ENCODE assay signal across 9 cellular contexts in genomic region chr16:49528035-49528434, GRCh38.
DNase-seq lines count a peak whose midpoint lies in the region; ATAC-seq, FAIRE-seq and TF ChIP-seq lines count a peak whose summit lies in the region.
"Had no signal": no experiment of that assay in that cellular context is flagged by ENCODE, and none has a peak within 500 bp of the region (broad histone marks: within the 10 kb centered on the region; RNA-seq: fewer than 3 reads in every experiment).

No MANE protein-coding gene starts in this region.

- no peaks in the 10 kb centered on the region; a peak in 1 of 4 replicates for H3K27me3 ChIP-seq in GM12878 (replicated peaks in 1 of 2; ENCODE audit: control insufficient read depth in 2 of 2, insufficient read depth in 2 of 2, low read length in 1 of 2)
- no peaks in the 10 kb centered on the region for H3K27me3 ChIP-seq in muscle layer of duodenum (ENCODE audit: low read depth, low read length)
- no peaks in the 10 kb centered on the region for H3K27me3 ChIP-seq in upper lobe of right lung

- H3K9me3 Mint-ChIP-seq in activated naive CD4-positive, alpha-beta T cell treated with anti-CD3 and anti-CD28 coated beads for 36 hours = no peaks in the 10 kb centered on the region

- no peaks in the 10 kb centered on the region for H3K79me2 ChIP-seq in GM12878 (ENCODE audit: control insufficient read depth, insufficient read depth, low read length)

- H4K20me1 ChIP-seq in GM12878 (ENCODE audit: control insufficient read depth, insufficient read depth) = no peaks in the 10 kb centered on the region

- H2AFZ ChIP-seq in GM12878 (ENCODE audit: control insufficient read depth, low read depth, low read length) = peak overlapping the region; percentile 59

- 43% methylated on average over 16 of the region's 16 CpGs for WGBS in GM12878 (ENCODE audit: insufficient coverage, insufficient replicate concordance, low lambda C conversion rate, missing lambda C conversion rate)

- intact Hi-C loops in activated naive CD4-positive, alpha-beta T cell treated with anti-CD3 and anti-CD28 coated beads for 36 hours (cut with micrococcal nuclease) = loop anchor here (1.0 to 5.0 kb wide), 3 partner anchors 64 to 87 kb away; no protein-coding TSS in a partner anchor
- intact Hi-C loops in GM12878 (cut with micrococcal nuclease; ENCODE audit: unreplicated experiment) = no loop called here
- intact Hi-C loops in upper lobe of right lung (cut with DNase I) = no loop called here

- H3K36me3 Mint-ChIP-seq in activated naive CD4-positive, alpha-beta T cell treated with anti-CD3 and anti-CD28 coated beads for 36 hours (ENCODE audit: low read depth) = no peaks in the 10 kb centered on the region

- no peak for TF ChIP-seq POLR2A in GM12878 (IDR thresholded peaks at IDR 0.05; ENCODE audit: low read depth, low read length)

- H3K4me1 ChIP-seq in GM12878 (ENCODE audit: control insufficient read depth, insufficient read depth, low read length) (peaks cover 8% of the 10 kb centered on the region), muscle layer of duodenum (ENCODE audit: control insufficient read depth in 1 of 2, insufficient read depth in 2 of 2, low read length in 2 of 2) (peaks cover 0 to 6% of the 10 kb centered on the region in 2 donors), upper lobe of right lung (peaks cover 5% of the 10 kb centered on the region)

- H3K9me3 ChIP-seq in GM12878 (replicated peaks; ENCODE audit: control insufficient read depth, insufficient read depth, low read length) = no peaks in the 10 kb centered on the region
- H3K9me3 ChIP-seq in muscle layer of duodenum (ENCODE audit: control insufficient read depth in 1 of 2, low read length in 2 of 2) = no peaks in the 10 kb centered on the region
- H3K9me3 ChIP-seq in upper lobe of right lung = no peaks in the 10 kb centered on the region

- CTCF ChIA-PET in activated naive CD4-positive, alpha-beta T cell treated with anti-CD3 and anti-CD28 coated beads for 36 hours (lab: Charles Lee) = interaction anchor here (0.9 kb wide), 1 partner anchor 329 kb away, joined by 3 read pairs; no protein-coding TSS in a partner anchor
- CTCF ChIA-PET in GM12878 (lab: Yijun Ruan, JAX) = interaction anchor here (0.7 kb wide), 1 partner anchor 1452 kb away, joined by 3 read pairs; no protein-coding TSS in a partner anchor

- ATAC-seq in GM12878 (no peak), upper lobe of right lung (no peak), GM19463 (IDR thresholded peaks at IDR 0.05; ENCODE audit: unreplicated experiment) (no peak)

- no TSS peak for BruUV-seq in GM12878 (replicated peaks; lab: Mats Ljungman, UMichigan)

- peak overlapping the region; percentile 24; the same call in 1 of the 2 replicates for H3K4me2 ChIP-seq in GM12878 (ENCODE audit: control insufficient read depth, insufficient read depth)

- H3K4me3 ChIP-seq in GM12878 (peak overlapping the region; percentile 3; the same call in 1 of the 2 replicates), muscle layer of duodenum (ENCODE audit: low read depth in 1 of 2, low read length in 2 of 2) (peak overlapping the region; percentile 60 to 61), upper lobe of right lung (peak overlapping the region; percentile 35)

- H3K27ac ChIP-seq in GM12878 (ENCODE audit: control insufficient read depth, insufficient read depth) (no peak overlapping the region), muscle layer of duodenum (ENCODE audit: low read length) (no peak overlapping the region), upper lobe of right lung (no peak overlapping the region)

- SMC1A ChIA-PET in GM12878 (lab: Charles Lee; ENCODE audit: uncharacterized antibody, unreplicated experiment) = no interaction called here

- H3K4me1 Mint-ChIP-seq in activated naive CD4-positive, alpha-beta T cell treated with anti-CD3 and anti-CD28 coated beads for 36 hours (ENCODE audit: low read depth) = peaks cover 10% of the 10 kb centered on the region

- TF ChIP-seq EP300 in GM12878 (IDR thresholded peaks at IDR 0.05; ENCODE audit: borderline replicate concordance in 1 of 2, control insufficient read depth in 1 of 2, low read depth in 2 of 2, low read length in 2 of 2) = no peak

- DNase-seq in activated naive CD4-positive, alpha-beta T cell treated with anti-CD3 and anti-CD28 coated beads for 36 hours = peak; percentile 64
- no peak for DNase-seq in activated naive CD4-positive, alpha-beta T cell treated with Interleukin-2 at 50 U/mL for 16 hours
- DNase-seq in GM12878 (ENCODE audit: low read depth, low spot score) (no peak), upper lobe of right lung (no peak), cortex of kidney (lab: John Stamatoyannopoulos, UW) (no peak), GF-D8 (lab: John Stamatoyannopoulos, UW) (no peak)
- DNase-seq: mesendoderm had no signal

- in situ Hi-C loops in GM12878 (cut with MboI) = no loop called here

- no peak overlapping the region for H3K27ac Mint-ChIP-seq in activated naive CD4-positive, alpha-beta T cell treated with anti-CD3 and anti-CD28 coated beads for 36 hours

- POLR2A ChIA-PET in GM12878 (lab: Charles Lee) = interaction anchor here (0.6 kb wide), 1 partner anchor 172 kb away, joined by 4 read pairs; no protein-coding TSS in a partner anchor

- TF ChIP-seq CTCF in GM12878 (IDR thresholded peaks at IDR 0.05 in 2 of 3, conservative IDR thresholded peaks at IDR 0.05 in 1 of 3; ENCODE audit: control insufficient read depth in 2 of 3, extremely low read depth in 1 of 3, insufficient read depth in 1 of 3, low read depth in 3 of 3, low read length in 3 of 3) (no peak), upper lobe of right lung (IDR thresholded peaks at IDR 0.05) (no peak)

- RAD21 ChIA-PET in GM12878 (lab: Charles Lee; ENCODE audit: unreplicated experiment) = no interaction called here

- peak overlapping the region; percentile 77 for H3K4me3 Mint-ChIP-seq in activated naive CD4-positive, alpha-beta T cell treated with anti-CD3 and anti-CD28 coated beads for 36 hours

- H3K9ac ChIP-seq in GM12878 (ENCODE audit: control insufficient read depth, insufficient read depth, low read length) = no peak overlapping the region

- no peaks in the 10 kb centered on the region for H3K27me3 Mint-ChIP-seq in activated naive CD4-positive, alpha-beta T cell treated with anti-CD3 and anti-CD28 coated beads for 36 hours (ENCODE audit: low read depth)

- TF ChIP-seq RAD21 in GM12878 (IDR thresholded peaks at IDR 0.05; ENCODE audit: insufficient read depth, low read depth, low read length) = no peak

- peak; percentile 35 for FAIRE-seq in GM12878 (lab: Jason Lieb, UNC)

- H3K36me3 ChIP-seq in GM12878 (ENCODE audit: control insufficient read depth in 2 of 2, insufficient read depth in 2 of 2, low read length in 1 of 2) = no peaks in the 10 kb centered on the region
- H3K36me3 ChIP-seq in muscle layer of duodenum (ENCODE audit: control insufficient read depth in 1 of 2, insufficient read depth in 2 of 2, low read length in 2 of 2) = peaks cover 0 to 5% of the 10 kb centered on the region in 2 donors
- H3K36me3 ChIP-seq in upper lobe of right lung = no peaks in the 10 kb centered on the region

TF ChIP-seq in GM12878, 131 proteins besides CTCF, POLR2A, EP300 and RAD21 (continues in another document):
- TF ChIP-seq POLR2AphosphoS5 (IDR thresholded peaks at IDR 0.05; ENCODE audit: low read length) (no peak), SUPT20H (IDR thresholded peaks at IDR 0.05; ENCODE audit: borderline replicate concordance, control insufficient read depth, low read depth, low read length) (no peak), CEBPB (IDR thresholded peaks at IDR 0.05; ENCODE audit: borderline replicate concordance in 1 of 2, low read depth in 2 of 2, low read length in 2 of 2) (no peak), EED (IDR thresholded peaks at IDR 0.05; ENCODE audit: low read depth) (no peak), RUNX3 (IDR thresholded peaks at IDR 0.05; ENCODE audit: low read length) (no peak), FOXM1 (IDR thresholded peaks at IDR 0.05; ENCODE audit: low read depth, low read length) (no peak), CUX1 (IDR thresholded peaks at IDR 0.05; ENCODE audit: insufficient replicate concordance, low read depth, low read length) (no peak), FOS (IDR thresholded peaks at IDR 0.05; ENCODE audit: borderline replicate concordance, extremely low read depth, insufficient read length) (no peak), CHD2 (IDR thresholded peaks at IDR 0.05; ENCODE audit: borderline replicate concordance, low read depth, low read length) (no peak)

Comparison
In these comparisons a context has a peak if more than half of its experiments do, and no peak if none do; other contexts are left out.
1. H3K4me3 ChIP-seq: peak in every context shown above with its lines; median percentile 60 in muscle layer of duodenum; 35 in upper lobe of right lung; 3 in GM12878.